8 cellular contexts compared by ENCODE assay signal in genomic region chr13:60397693-60398437, GRCh38. TPM values are rescaled to one million over a fixed set of nuclear protein-coding genes. Genes with fewer than 3 reads are reported as not detected.
DNase-seq lines count a peak whose midpoint lies in the region; ATAC-seq and TF ChIP-seq lines count a peak whose summit lies in the region.

No MANE protein-coding gene starts in this region.

- H2AFZ ChIP-seq in SK-N-SH (ENCODE audit: low read depth): peak overlapping the region; percentile 85

- no peaks in the 10 kb centered on the region for H4K20me1 ChIP-seq in SK-N-SH (ENCODE audit: insufficient read depth)

- POLR2A ChIA-PET in SK-N-SH (lab: Yijun Ruan, JAX): interaction anchor here (0.6 kb wide), 1 partner anchor 669 kb away, joined by 3 read pairs; no protein-coding TSS in a partner anchor

- peaks cover 3 to 8% of the 10 kb centered on the region in 2 experiments; a peak in 2 of 4 replicates for H3K4me1 ChIP-seq in SK-N-SH (ENCODE audit: control insufficient read depth in 1 of 2, insufficient read depth in 2 of 2, low read depth in 1 of 2, low read length in 1 of 2)

- H3K27ac ChIP-seq in SK-N-SH (ENCODE audit: low read depth in 2 of 2, low read length in 1 of 2): peak overlapping the region; percentile 84 to 97

- no peaks in the 10 kb centered on the region for H3K27me3 ChIP-seq in SK-N-SH (ENCODE audit: insufficient read depth)

- CTCF ChIA-PET in SK-N-SH (lab: Yijun Ruan, JAX): interaction anchor here (1.5 to 4.0 kb wide), 5 partner anchors 17 to 51 kb away, joined by 6 to 14 read pairs (median 7); no protein-coding TSS in a partner anchor

- TF ChIP-seq EP300 in SK-N-SH (IDR thresholded peaks at IDR 0.05; ENCODE audit: borderline replicate concordance in 1 of 2, low read depth in 1 of 2, low read length in 1 of 2): 0 out of 4 replicates have a peak, but pooled peaks of 1 of the 2 experiments have one; percentile 14

- ATAC-seq in GM21423 (IDR thresholded peaks at IDR 0.05; ENCODE audit: unreplicated experiment): peak; percentile 28

- no peaks in the 10 kb centered on the region for H3K9me2 ChIP-seq in SK-N-SH

- H3K36me3 ChIP-seq in SK-N-SH (replicated peaks in 1 of 2; ENCODE audit: control insufficient read depth in 1 of 2, insufficient read depth in 2 of 2, low read length in 1 of 2): no peaks in the 10 kb centered on the region

- peak overlapping the region; percentile 80 for H3K4me2 ChIP-seq in SK-N-SH

- peaks cover 47% of the 10 kb centered on the region for H3K79me2 ChIP-seq in SK-N-SH (ENCODE audit: insufficient read depth)

- TF ChIP-seq CTCF in SK-N-SH (IDR thresholded peaks at IDR 0.05) (no peak), retinal pigment epithelial cell (conservative IDR thresholded peaks at IDR 0.05; ENCODE audit: low read depth, low read length) (no peak)

- 1% methylated on average over 24 of the region's 45 CpGs for WGBS in SK-N-SH (ENCODE audit: low lambda C conversion rate)

- H3K4me3 ChIP-seq in SK-N-SH (ENCODE audit: low read depth in 2 of 2, low read length in 1 of 2) (peak overlapping the region; percentile 78 to 84), retinal pigment epithelial cell (ENCODE audit: low read length) (peak overlapping the region; percentile 87)

- no peaks in the 10 kb centered on the region for H3K9me3 ChIP-seq in SK-N-SH

- DNase-seq in ELF-1 (ENCODE audit: low read depth, low spot score) (peak; percentile 82), HUDEP-2 (lab: John Stamatoyannopoulos, UW; ENCODE audit: unreplicated experiment in 76 of 76) (peak in 65 of 76 experiments; percentile 2 to 67 (median 44)), SK-N-SH (peak; percentile 26), astrocyte of the hippocampus (ENCODE audit: low read depth, low spot score) (peak; percentile 87), hippocampal formation (lab: John Stamatoyannopoulos, UW) (peak; percentile 31 to 56), retinal pigment epithelial cell (ENCODE audit: low read depth) (peak; percentile 17), KG1 (lab: John Stamatoyannopoulos, UW) (no peak)

- H3K9ac ChIP-seq in SK-N-SH: peak overlapping the region; percentile 89

- peaks cover 16% of the 10 kb centered on the region for H3F3A ChIP-seq in SK-N-SH (replicated peaks; ENCODE audit: insufficient read depth)

- no peak for TF ChIP-seq RAD21 in SK-N-SH (IDR thresholded peaks at IDR 0.05; ENCODE audit: low read length)

TF ChIP-seq in SK-N-SH, 30 proteins besides CTCF, POLR2A, EP300 and RAD21:
- TF ChIP-seq MAX (IDR thresholded peaks at IDR 0.05; ENCODE audit: low read depth): no peak
- TF ChIP-seq RFX5 (IDR thresholded peaks at IDR 0.05; ENCODE audit: low read length): no peak
- no peak for TF ChIP-seq NFIC (IDR thresholded peaks at IDR 0.05; ENCODE audit: borderline replicate concordance)
- TF ChIP-seq YY1 (IDR thresholded peaks at IDR 0.05; ENCODE audit: low read depth): peak; percentile 56; the same call in 1 of the 2 replicates
- peak; percentile 57; the same call in 1 of the 2 replicates for TF ChIP-seq TAF1 (IDR thresholded peaks at IDR 0.05; ENCODE audit: borderline replicate concordance, low read depth, low read length)
- TF ChIP-seq RXRA (IDR thresholded peaks at IDR 0.05; ENCODE audit: borderline replicate concordance, low read depth): no peak
- 0 out of 2 replicates have a peak, but pooled peaks have one; percentile 8 for TF ChIP-seq GABPA (IDR thresholded peaks at IDR 0.05; ENCODE audit: low read depth)
- TF ChIP-seq MXI1 (IDR thresholded peaks at IDR 0.05; ENCODE audit: low read depth, low read length): peak; percentile 47
- TF ChIP-seq, protein P1, sequence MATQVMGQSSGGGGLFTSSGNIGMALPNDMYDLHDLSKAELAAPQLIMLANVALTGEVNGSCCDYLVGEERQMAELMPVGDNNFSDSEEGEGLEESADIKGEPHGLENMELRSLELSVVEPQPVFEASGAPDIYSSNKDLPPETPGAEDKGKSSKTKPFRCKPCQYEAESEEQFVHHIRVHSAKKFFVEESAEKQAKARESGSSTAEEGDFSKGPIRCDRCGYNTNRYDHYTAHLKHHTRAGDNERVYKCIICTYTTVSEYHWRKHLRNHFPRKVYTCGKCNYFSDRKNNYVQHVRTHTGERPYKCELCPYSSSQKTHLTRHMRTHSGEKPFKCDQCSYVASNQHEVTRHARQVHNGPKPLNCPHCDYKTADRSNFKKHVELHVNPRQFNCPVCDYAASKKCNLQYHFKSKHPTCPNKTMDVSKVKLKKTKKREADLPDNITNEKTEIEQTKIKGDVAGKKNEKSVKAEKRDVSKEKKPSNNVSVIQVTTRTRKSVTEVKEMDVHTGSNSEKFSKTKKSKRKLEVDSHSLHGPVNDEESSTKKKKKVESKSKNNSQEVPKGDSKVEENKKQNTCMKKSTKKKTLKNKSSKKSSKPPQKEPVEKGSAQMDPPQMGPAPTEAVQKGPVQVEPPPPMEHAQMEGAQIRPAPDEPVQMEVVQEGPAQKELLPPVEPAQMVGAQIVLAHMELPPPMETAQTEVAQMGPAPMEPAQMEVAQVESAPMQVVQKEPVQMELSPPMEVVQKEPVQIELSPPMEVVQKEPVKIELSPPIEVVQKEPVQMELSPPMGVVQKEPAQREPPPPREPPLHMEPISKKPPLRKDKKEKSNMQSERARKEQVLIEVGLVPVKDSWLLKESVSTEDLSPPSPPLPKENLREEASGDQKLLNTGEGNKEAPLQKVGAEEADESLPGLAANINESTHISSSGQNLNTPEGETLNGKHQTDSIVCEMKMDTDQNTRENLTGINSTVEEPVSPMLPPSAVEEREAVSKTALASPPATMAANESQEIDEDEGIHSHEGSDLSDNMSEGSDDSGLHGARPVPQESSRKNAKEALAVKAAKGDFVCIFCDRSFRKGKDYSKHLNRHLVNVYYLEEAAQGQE (IDR thresholded peaks at IDR 0.05; ENCODE audit: low read depth, low read length): no peak
- 0 out of 2 replicates have a peak, but pooled peaks have one; percentile 6 for TF ChIP-seq RCOR1 (IDR thresholded peaks at IDR 0.05; ENCODE audit: low read length)

RNA-seq across cellular contexts. Expression of gene TDRD3, which starts 0.8 kb away (rescaled TPM):
- 3.8 and 5.1 TPM in 2 replicates for polyA plus RNA-seq in SK-N-SH (2012; rRNA removed)
- polyA plus RNA-seq in SK-N-SH (2012; cell fraction: cytosol; rRNA removed): 4.9 and 6.3 TPM in 2 replicates
- 4.7 and 10.2 TPM in 2 replicates for polyA plus RNA-seq in SK-N-SH (2012; cell fraction: nucleus; rRNA removed)
